Comparison of ENCODE assay signal across 1 cellular context in genomic region chr1:17591814-17592430, GRCh38.
TF ChIP-seq lines count a peak whose summit lies in the region.

No MANE protein-coding gene starts in this region.

TF ChIP-seq in HepG2, 621 proteins besides CTCF, POLR2A, EP300 and RAD21 (continued from another document and continues in another):
- peak; percentile 61 for TF ChIP-seq HNF1A (IDR thresholded peaks at IDR 0.05; ENCODE audit: low read depth)
- TF ChIP-seq HNF1A (CRISPR knock-in tag; IDR thresholded peaks at IDR 0.05; ENCODE audit: borderline replicate concordance): peak; percentile 90
- peak; percentile 92 for TF ChIP-seq ESRRA (CRISPR knock-in tag; IDR thresholded peaks at IDR 0.05; ENCODE audit: low read depth)
- 0 out of 2 replicates have a peak, but pooled peaks have one; percentile 62 for TF ChIP-seq ZNF570 (CRISPR knock-in tag; IDR thresholded peaks at IDR 0.05; ENCODE audit: borderline replicate concordance)
- peak; percentile 98 for TF ChIP-seq ZNF607 (CRISPR knock-in tag; IDR thresholded peaks at IDR 0.05; ENCODE audit: borderline replicate concordance)
- peak; percentile 82; the same call in 1 of the 2 replicates for TF ChIP-seq ZNF138 (CRISPR knock-in tag; IDR thresholded peaks at IDR 0.05; ENCODE audit: low read depth)
- TF ChIP-seq ZFYVE20 (CRISPR knock-in tag; IDR thresholded peaks at IDR 0.05; ENCODE audit: borderline replicate concordance, low read depth): no peak
- TF ChIP-seq TRIM22 (IDR thresholded peaks at IDR 0.05): no peak
- TF ChIP-seq NBN (conservative IDR thresholded peaks at IDR 0.05): no peak
- TF ChIP-seq ZNF160 (CRISPR knock-in tag; IDR thresholded peaks at IDR 0.05): no peak; the same call in 1 of the 2 replicates
- peak; percentile 90; the same call in 1 of the 2 replicates for TF ChIP-seq ZNF17 (CRISPR knock-in tag; IDR thresholded peaks at IDR 0.05)
- TF ChIP-seq NR1H2 (CRISPR knock-in tag; IDR thresholded peaks at IDR 0.05; ENCODE audit: borderline replicate concordance, low read depth): no peak
- TF ChIP-seq KAT2B (IDR thresholded peaks at IDR 0.05; ENCODE audit: borderline replicate concordance, low read depth, low read length): no peak
- TF ChIP-seq ZNF644 (CRISPR knock-in tag; IDR thresholded peaks at IDR 0.05; ENCODE audit: low read depth): peak; percentile 74; the same call in 1 of the 2 replicates
- peak; percentile 84 for TF ChIP-seq CEBPG (CRISPR knock-in tag; IDR thresholded peaks at IDR 0.05)
- TF ChIP-seq MTA1 (CRISPR knock-in tag; IDR thresholded peaks at IDR 0.05; ENCODE audit: borderline replicate concordance): peak; percentile 96
- TF ChIP-seq PCBP2 (optimal IDR thresholded peaks at IDR 0.05; ENCODE audit: low read depth, low read length, poor library complexity, severe bottlenecking): no peak
- TF ChIP-seq SKI (IDR thresholded peaks at IDR 0.05; ENCODE audit: partially characterized antibody): peak; percentile 73
- TF ChIP-seq ZNF576 (CRISPR knock-in tag; IDR thresholded peaks at IDR 0.05): no peak; the same call in 1 of the 2 replicates
- TF ChIP-seq ZNF232 (CRISPR knock-in tag; IDR thresholded peaks at IDR 0.05; ENCODE audit: borderline replicate concordance): peak; percentile 98; the same call in 1 of the 2 replicates
- 0 out of 2 replicates have a peak, but pooled peaks have one; percentile 61 for TF ChIP-seq ZNF589 (CRISPR knock-in tag; conservative IDR thresholded peaks at IDR 0.05)
- no peak; the same call in 1 of the 2 replicates for TF ChIP-seq WIZ (CRISPR knock-in tag; IDR thresholded peaks at IDR 0.05)
- TF ChIP-seq ZBTB14 (CRISPR knock-in tag; IDR thresholded peaks at IDR 0.05): no peak
- TF ChIP-seq ZFP41 (CRISPR knock-in tag; IDR thresholded peaks at IDR 0.05; ENCODE audit: borderline replicate concordance): peak; percentile 78; the same call in 1 of the 2 replicates
- peak; percentile 95 for TF ChIP-seq RCOR2 (CRISPR knock-in tag; IDR thresholded peaks at IDR 0.05)
- 0 out of 2 replicates have a peak, but pooled peaks have one; percentile 13 for TF ChIP-seq MTF2 (CRISPR knock-in tag; IDR thresholded peaks at IDR 0.05; ENCODE audit: borderline replicate concordance)
- TF ChIP-seq CERS6 (CRISPR knock-in tag; IDR thresholded peaks at IDR 0.05): no peak; the same call in 1 of the 2 replicates
- peak; percentile 54; the same call in 1 of the 2 replicates for TF ChIP-seq ZBTB10 (CRISPR knock-in tag; IDR thresholded peaks at IDR 0.05; ENCODE audit: borderline replicate concordance)
- peak; percentile 77 for TF ChIP-seq GATAD1 (CRISPR knock-in tag; IDR thresholded peaks at IDR 0.05)
- TF ChIP-seq ATF4 (CRISPR knock-in tag; IDR thresholded peaks at IDR 0.05): peak in 1 of 2 experiments; percentile 24; a peak in 2 of 4 replicates
- TF ChIP-seq ELF3 (CRISPR knock-in tag; IDR thresholded peaks at IDR 0.05): peak; percentile 96
- TF ChIP-seq ZNF280B (CRISPR knock-in tag; IDR thresholded peaks at IDR 0.05; ENCODE audit: borderline replicate concordance): peak; percentile 93; the same call in 1 of the 2 replicates
- 0 out of 2 replicates have a peak, but pooled peaks have one; percentile 65 for TF ChIP-seq PRDM4 (CRISPR knock-in tag; IDR thresholded peaks at IDR 0.05; ENCODE audit: borderline replicate concordance)
- TF ChIP-seq ZNF431 (CRISPR knock-in tag; IDR thresholded peaks at IDR 0.05; ENCODE audit: borderline replicate concordance, low read depth): peak; percentile 74; the same call in 1 of the 2 replicates
- no peak for TF ChIP-seq CEBPZ (IDR thresholded peaks at IDR 0.05; ENCODE audit: low read length)
- no peak; the same call in 1 of the 2 replicates for TF ChIP-seq PAF1 (CRISPR knock-in tag; IDR thresholded peaks at IDR 0.05)
- TF ChIP-seq NR2F6 (IDR thresholded peaks at IDR 0.05): peak; percentile 94
- TF ChIP-seq NR2F6 (CRISPR knock-in tag; IDR thresholded peaks at IDR 0.05): peak; percentile 96
- TF ChIP-seq ZNF230 (CRISPR knock-in tag; IDR thresholded peaks at IDR 0.05): peak; percentile 94; the same call in 1 of the 2 replicates
